ENCODE assay signal across 1 cellular context in the genomic region with DNA sequence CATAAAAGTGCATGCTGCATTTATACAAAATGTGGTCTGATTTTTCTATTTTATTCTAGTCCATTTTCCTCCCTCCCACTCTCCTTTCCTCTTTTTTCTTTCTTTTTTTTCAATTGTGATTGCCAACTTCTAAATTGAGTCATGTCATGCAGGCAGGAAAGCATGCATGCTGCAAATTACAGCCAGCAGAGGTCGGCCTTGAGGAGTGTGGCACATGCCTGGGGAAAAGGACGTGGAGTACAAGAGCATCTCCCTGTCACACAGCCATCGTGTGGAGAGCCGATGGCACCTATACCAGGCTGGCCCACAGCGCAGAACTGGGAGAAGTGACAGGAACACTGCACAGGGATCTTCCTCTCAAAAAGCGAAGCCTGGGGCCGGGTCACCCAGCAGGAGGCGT.
A peak's percentile ranks its signal among the peaks of the same experiment; 100 is the strongest.
TF ChIP-seq lines count a peak whose summit lies in the region.

No MANE protein-coding gene starts in this region.

TF ChIP-seq in GM12878, 131 proteins besides CTCF, POLR2A, EP300 and RAD21:
- no peak for TF ChIP-seq CHD2 (IDR thresholded peaks at IDR 0.05; ENCODE audit: borderline replicate concordance, low read depth, low read length)
- TF ChIP-seq EED (IDR thresholded peaks at IDR 0.05; ENCODE audit: low read depth): no peak
- peak; percentile 28; the same call in 1 of the 2 replicates for TF ChIP-seq SMC3 (IDR thresholded peaks at IDR 0.05; ENCODE audit: borderline replicate concordance, low read length)
- 0 out of 2 replicates have a peak, but pooled peaks have one; percentile 8 for TF ChIP-seq YY1 (IDR thresholded peaks at IDR 0.05; ENCODE audit: low read depth, low read length)
TF ChIP-seq in GM12878: peak in this region for 2.
